In genomic region chr16:83826146-83826913, GRCh38 we compare ENCODE assay signal across 8 cellular contexts. TPM values are rescaled to one million over a fixed set of nuclear protein-coding genes. Genes with fewer than 3 reads are reported as not detected.
DNase-seq lines count a peak whose midpoint lies in the region; ATAC-seq and TF ChIP-seq lines count a peak whose summit lies in the region.

No MANE protein-coding gene starts in this region.

- no peak overlapping the region for H3K27ac ChIP-seq in AG04450 (ENCODE audit: low read depth, low read length)
- H3K27ac ChIP-seq in HL-60 (replicated peaks), result no peak overlapping the region
- no peak overlapping the region for H3K27ac ChIP-seq in substantia nigra (ENCODE audit: low read depth, low read length, poor library complexity, severe bottlenecking)

- POLR2A ChIA-PET in AG04450 (lab: Yijun Ruan, JAX), result no interaction called here

- CTCF ChIA-PET in AG04450 (lab: Charles Lee), result interaction anchor here (0.6 to 3.6 kb wide), 17 partner anchors 10 to 259 kb away, joined by 3 to 32 read pairs (median 6); no protein-coding TSS in a partner anchor

- H3K4me3 ChIP-seq in AG04450 (ENCODE audit: low read depth, low read length) (no peak overlapping the region), HL-60 (replicated peaks; ENCODE audit: insufficient read depth, low read length) (no peak overlapping the region), fibroblast of villous mesenchyme (ENCODE audit: low read depth, low read length) (no peak overlapping the region)

- H3K4me3 Mint-ChIP-seq in activated T-helper 17 cell treated with anti-CD3 and anti-CD28 coated beads, Interleukin-2, amount 50 U/mL, for 72 hours, result peak overlapping the region; percentile 22

- peaks cover 10% of the 10 kb centered on the region for H3K27me3 Mint-ChIP-seq in activated T-helper 17 cell treated with anti-CD3 and anti-CD28 coated beads, Interleukin-2, amount 50 U/mL, for 72 hours

- DNase-seq in AG04450 (ENCODE audit: low read depth, low spot score), result peak; percentile 71
- peak in 1 of 2 experiments; percentile 78 for DNase-seq in HL-60 (ENCODE audit: low read depth in 1 of 2, low spot score in 1 of 2)
- DNase-seq in RKO (ENCODE audit: low spot score), result peak; percentile 59
- peak; percentile 78 for DNase-seq in fibroblast of villous mesenchyme (ENCODE audit: low read depth)
- peak; percentile 34 for DNase-seq in non-pigmented ciliary epithelial cell (ENCODE audit: low read depth)
- DNase-seq in substantia nigra (lab: John Stamatoyannopoulos, UW), result peak in 48 of 49 donors; percentile 21 to 93 (median 76)

- peaks cover 4% of the 10 kb centered on the region for H3K4me1 Mint-ChIP-seq in activated T-helper 17 cell treated with anti-CD3 and anti-CD28 coated beads, Interleukin-2, amount 50 U/mL, for 72 hours

- no peaks in the 10 kb centered on the region for H3K9me3 Mint-ChIP-seq in activated T-helper 17 cell treated with anti-CD3 and anti-CD28 coated beads, Interleukin-2, amount 50 U/mL, for 72 hours

- peak; percentile 70 for ATAC-seq in GM18517 (IDR thresholded peaks at IDR 0.05; ENCODE audit: unreplicated experiment)
- ATAC-seq in activated T-helper 17 cell treated with anti-CD3 and anti-CD28 coated beads, Interleukin-2, amount 50 U/mL, for 72 hours (replicated peaks), result peak; percentile 97

- H3K36me3 Mint-ChIP-seq in activated T-helper 17 cell treated with anti-CD3 and anti-CD28 coated beads, Interleukin-2, amount 50 U/mL, for 72 hours (ENCODE audit: low read depth), result no peaks in the 10 kb centered on the region

- H3K9me3 ChIP-seq in AG04450 (ENCODE audit: control insufficient read depth, insufficient read depth, low read length), result peaks cover 3% of the 10 kb centered on the region; the same call in 1 of the 2 replicates

- H3K27me3 ChIP-seq in AG04450 (ENCODE audit: control insufficient read depth, insufficient read depth, low read length) (peaks cover 6% of the 10 kb centered on the region), HL-60 (ENCODE audit: insufficient read depth, poor library complexity, severe bottlenecking) (no peaks in the 10 kb centered on the region)

- H3K27ac Mint-ChIP-seq in activated T-helper 17 cell treated with anti-CD3 and anti-CD28 coated beads, Interleukin-2, amount 50 U/mL, for 72 hours, result no peak overlapping the region

- TF ChIP-seq CTCF in AG04450 (IDR thresholded peaks at IDR 0.05; ENCODE audit: low read depth, low read length), result peak; percentile 93
- peak; percentile 82 for TF ChIP-seq CTCF in HL-60 (IDR thresholded peaks at IDR 0.05; ENCODE audit: insufficient read depth, low read length)
- peak; percentile 90 for TF ChIP-seq CTCF in fibroblast of villous mesenchyme (IDR thresholded peaks at IDR 0.05; ENCODE audit: insufficient read depth, low read depth, low read length)

RNA-seq across cellular contexts. Expression of gene HSBP1, which starts 18.6 kb away (rescaled TPM):
- polyA plus RNA-seq in AG04450 (2011; rRNA removed), result 261 and 289 TPM in 2 replicates
- 57.4 and 61.5 TPM in 2 replicates for polyA minus RNA-seq in AG04450 (2011; rRNA and poly(A)+ RNA removed)
- 10 to 100 TPM; 47.9 to 75.3 TPM for total RNA-seq in activated T-helper 17 cell treated with anti-CD3 and anti-CD28 coated beads, Interleukin-2, amount 50 U/mL, for 72 hours
- 30.2 and 39.9 TPM in 2 replicates for total RNA-seq in fibroblast of villous mesenchyme
